Comparison of ENCODE assay signal across 1 cellular context in the genomic region with DNA sequence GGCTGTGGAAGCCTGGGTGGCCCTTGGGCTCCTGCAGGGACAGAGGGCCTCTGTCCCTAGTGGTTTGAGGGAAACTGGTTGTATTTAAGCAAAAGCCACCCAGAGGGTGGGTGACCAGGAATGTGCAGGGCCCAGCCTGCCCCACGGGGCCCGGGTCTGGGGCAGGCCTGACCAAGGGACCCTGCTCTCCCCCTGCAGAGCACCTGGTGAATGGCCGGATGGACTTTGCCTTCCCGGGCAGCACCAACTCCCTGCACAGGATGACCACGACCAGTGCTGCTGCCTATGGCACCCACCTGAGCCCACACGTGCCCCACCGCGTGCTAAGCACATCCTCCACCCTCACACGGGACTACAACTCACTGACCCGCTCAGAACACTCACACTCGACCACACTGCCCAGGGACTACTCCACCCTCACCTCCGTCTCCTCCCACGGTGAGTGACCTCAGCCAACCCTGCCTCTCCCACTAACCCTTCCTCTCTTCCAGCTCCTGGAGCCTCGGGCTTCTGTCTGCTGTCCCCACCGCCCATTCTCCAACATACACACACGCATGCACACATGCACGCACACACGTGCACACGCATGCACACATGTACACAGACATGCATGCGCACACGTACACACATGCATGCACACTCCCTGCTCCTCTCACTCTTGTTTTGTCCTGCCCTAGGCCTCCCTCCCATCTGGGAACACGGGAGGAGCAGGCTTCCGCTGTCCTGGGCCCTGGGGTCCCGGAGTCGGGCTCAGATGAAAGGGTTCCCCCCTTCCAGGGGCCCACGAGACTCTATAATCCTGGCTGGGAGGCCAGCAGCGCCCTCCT.
TF ChIP-seq lines count a peak whose summit lies in the region.

No MANE protein-coding gene starts in this region.

TF ChIP-seq in GM12878, 131 proteins besides CTCF, POLR2A, EP300 and RAD21:
- TF ChIP-seq, protein P1, sequence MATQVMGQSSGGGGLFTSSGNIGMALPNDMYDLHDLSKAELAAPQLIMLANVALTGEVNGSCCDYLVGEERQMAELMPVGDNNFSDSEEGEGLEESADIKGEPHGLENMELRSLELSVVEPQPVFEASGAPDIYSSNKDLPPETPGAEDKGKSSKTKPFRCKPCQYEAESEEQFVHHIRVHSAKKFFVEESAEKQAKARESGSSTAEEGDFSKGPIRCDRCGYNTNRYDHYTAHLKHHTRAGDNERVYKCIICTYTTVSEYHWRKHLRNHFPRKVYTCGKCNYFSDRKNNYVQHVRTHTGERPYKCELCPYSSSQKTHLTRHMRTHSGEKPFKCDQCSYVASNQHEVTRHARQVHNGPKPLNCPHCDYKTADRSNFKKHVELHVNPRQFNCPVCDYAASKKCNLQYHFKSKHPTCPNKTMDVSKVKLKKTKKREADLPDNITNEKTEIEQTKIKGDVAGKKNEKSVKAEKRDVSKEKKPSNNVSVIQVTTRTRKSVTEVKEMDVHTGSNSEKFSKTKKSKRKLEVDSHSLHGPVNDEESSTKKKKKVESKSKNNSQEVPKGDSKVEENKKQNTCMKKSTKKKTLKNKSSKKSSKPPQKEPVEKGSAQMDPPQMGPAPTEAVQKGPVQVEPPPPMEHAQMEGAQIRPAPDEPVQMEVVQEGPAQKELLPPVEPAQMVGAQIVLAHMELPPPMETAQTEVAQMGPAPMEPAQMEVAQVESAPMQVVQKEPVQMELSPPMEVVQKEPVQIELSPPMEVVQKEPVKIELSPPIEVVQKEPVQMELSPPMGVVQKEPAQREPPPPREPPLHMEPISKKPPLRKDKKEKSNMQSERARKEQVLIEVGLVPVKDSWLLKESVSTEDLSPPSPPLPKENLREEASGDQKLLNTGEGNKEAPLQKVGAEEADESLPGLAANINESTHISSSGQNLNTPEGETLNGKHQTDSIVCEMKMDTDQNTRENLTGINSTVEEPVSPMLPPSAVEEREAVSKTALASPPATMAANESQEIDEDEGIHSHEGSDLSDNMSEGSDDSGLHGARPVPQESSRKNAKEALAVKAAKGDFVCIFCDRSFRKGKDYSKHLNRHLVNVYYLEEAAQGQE (IDR thresholded peaks at IDR 0.05; ENCODE audit: low read depth, low read length), result no peak
- TF ChIP-seq YY1 (IDR thresholded peaks at IDR 0.05; ENCODE audit: low read depth, low read length) (no peak), FOXK2 (IDR thresholded peaks at IDR 0.05) (peak; percentile 20; the same call in 1 of the 2 replicates), BHLHE40 (IDR thresholded peaks at IDR 0.05; ENCODE audit: borderline replicate concordance in 1 of 2, low read depth in 2 of 2, low read length in 1 of 2) (0 out of 4 replicates have a peak, but pooled peaks of 1 of the 2 experiments have one; percentile 4)
